ENCODE assay signal across 20 cellular contexts in the genomic region with DNA sequence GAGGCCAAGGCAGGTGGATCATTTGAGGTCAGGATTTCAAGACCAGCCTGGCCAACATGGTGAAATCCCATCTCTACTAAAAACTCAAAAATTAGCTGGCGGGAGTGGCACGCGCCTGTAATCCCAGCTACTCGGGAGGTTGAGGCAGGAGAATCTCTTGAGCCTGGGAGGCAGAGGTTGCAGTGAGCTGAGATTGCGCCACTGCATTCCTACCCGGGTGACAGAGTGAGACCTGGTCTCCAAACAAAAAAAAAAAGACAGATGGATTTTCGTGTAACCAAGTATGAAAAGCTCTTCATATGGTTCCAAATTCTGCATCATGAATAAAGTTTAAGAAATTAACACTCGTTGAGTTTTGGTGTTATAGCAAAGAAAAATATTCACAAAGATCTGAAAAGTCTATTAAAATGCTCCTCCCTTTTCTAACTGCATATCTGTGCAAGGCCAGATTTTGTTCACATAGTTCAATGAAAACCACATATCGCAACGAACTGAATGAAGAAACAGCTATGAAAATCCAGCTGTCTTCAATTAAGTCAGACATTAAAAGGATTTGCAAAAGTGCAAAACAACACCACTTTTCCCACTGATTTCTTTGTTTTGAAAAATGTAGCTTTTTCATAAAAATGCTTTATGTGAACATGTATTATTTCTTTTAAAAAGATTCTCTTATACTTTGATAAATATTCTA. TPM values are rescaled to one million over a fixed set of nuclear protein-coding genes. Genes with fewer than 3 reads are reported as not detected.
DNase-seq lines count a peak whose midpoint lies in the region; FAIRE-seq and TF ChIP-seq lines count a peak whose summit lies in the region.
"Had no signal": no experiment of that assay in that cellular context is flagged by ENCODE, and none has a peak within 500 bp of the region (broad histone marks: within the 10 kb centered on the region; RNA-seq: fewer than 3 reads in every experiment).

No MANE protein-coding gene starts in this region.

- H3K36me3 Mint-ChIP-seq in Caco-2 (ENCODE audit: insufficient read depth, unreplicated experiment) = no peaks in the 10 kb centered on the region
- H3K36me3 Mint-ChIP-seq: CD8-positive, alpha-beta T cell; memory B cell had no signal

- H3K36me3 ChIP-seq in left ventricle myocardium inferior = no peaks in the 10 kb centered on the region
- no peaks in the 10 kb centered on the region for H3K36me3 ChIP-seq in Caco-2 (ENCODE audit: control insufficient read depth, insufficient read depth, low read length)
- H3K36me3 ChIP-seq: ascending aorta had no signal

- H3K27ac Mint-ChIP-seq in Caco-2 (ENCODE audit: unreplicated experiment) = no peak overlapping the region
- H3K27ac Mint-ChIP-seq: CD8-positive, alpha-beta T cell; memory B cell had no signal

- H3K27ac ChIP-seq in left ventricle myocardium inferior (replicated peaks) = peak overlapping the region; percentile 75

- no TSS peak for BruUV-seq in Caco-2 (replicated peaks; lab: Mats Ljungman, UMichigan)

- intact Hi-C loops in left ventricle myocardium inferior (cut with micrococcal nuclease) = no loop called here
- intact Hi-C loops in Caco-2 (cut with micrococcal nuclease; ENCODE audit: unreplicated experiment) = no loop called here

- POLR2A ChIA-PET in Caco-2 (lab: Charles Lee) = interaction anchor here (0.6 kb wide), 1 partner anchor 11 kb away, joined by 3 read pairs; no protein-coding TSS in a partner anchor

- TF ChIP-seq CTCF in astrocyte of the spinal cord (IDR thresholded peaks at IDR 0.05; ENCODE audit: low read depth, low read length) = no peak
- no peak for TF ChIP-seq CTCF in left ventricle myocardium inferior (IDR thresholded peaks at IDR 0.05; ENCODE audit: borderline replicate concordance)
- TF ChIP-seq CTCF in Caco-2 (IDR thresholded peaks at IDR 0.05; ENCODE audit: insufficient read depth in 1 of 2, low read depth in 1 of 2, low read length in 1 of 2, severe bottlenecking in 1 of 2, unreplicated experiment in 1 of 2) = no peak

- peaks cover 15% of the 10 kb centered on the region for H3K9me3 Mint-ChIP-seq in Caco-2 (ENCODE audit: unreplicated experiment)

- CTCF ChIA-PET in Caco-2 (lab: Charles Lee) = interaction anchor here (0.8 to 1.3 kb wide), 3 partner anchors 31 to 132 kb away, joined by 3 read pairs; no protein-coding TSS in a partner anchor

- no peak overlapping the region for H3K4me3 Mint-ChIP-seq in Caco-2 (ENCODE audit: unreplicated experiment)
- H3K4me3 Mint-ChIP-seq: CD8-positive, alpha-beta T cell; memory B cell had no signal

- H3K4me1 ChIP-seq in left ventricle myocardium inferior (peaks cover 21% of the 10 kb centered on the region), Caco-2 (peaks cover 9% of the 10 kb centered on the region; the same call in 1 of the 2 replicates)
- H3K4me1 ChIP-seq: ascending aorta had no signal

- H3K9me3 ChIP-seq in left ventricle myocardium inferior (replicated peaks) (no peaks in the 10 kb centered on the region), Caco-2 (no peaks in the 10 kb centered on the region)
- H3K9me3 ChIP-seq: ascending aorta had no signal

- H3K4me1 Mint-ChIP-seq in Caco-2 (ENCODE audit: low read depth, unreplicated experiment) = peaks cover 12% of the 10 kb centered on the region
- H3K4me1 Mint-ChIP-seq: memory B cell had no signal

- DNase-seq in HS-5 (ENCODE audit: low read depth) (peak; percentile 40), astrocyte of the spinal cord (ENCODE audit: low read depth, low spot score) (peak; percentile 52), left ventricle myocardium inferior (peak; percentile 12), stromal cell of bone marrow (ENCODE audit: low read depth) (peak; percentile 49), kidney tubule cell (ENCODE audit: low spot score) (no peak), Caco-2 (no peak), foreskin melanocyte (no peak), HTR-8/SVneo (ENCODE audit: insufficient read length, low spot score) (no peak)
- DNase-seq: activated effector memory CD4-positive, alpha-beta T cell treated with Interleukin-2 at 50 U/mL for 16 hours; CD8-positive, alpha-beta T cell; dorsolateral prefrontal cortex; GOT3; NCI-H1092; NCI-H2171; NCI-H748 treated with DMSO at 0.1 percent for 48 hours; stimulated activated CD4-positive, alpha-beta T cell treated with anti-CD3 and anti-CD28 coated beads, Interleukin-1b, Interleukin-23, amount 100 ng/mL, for 48 hours; T-helper 1 cell had no signal

- FAIRE-seq in HTR-8/SVneo (lab: Jason Lieb, UNC) = no peak
- FAIRE-seq: GM12878 had no signal

- H3K27me3 ChIP-seq in left ventricle myocardium inferior (ENCODE audit: low read depth) (peaks cover 14% of the 10 kb centered on the region), Caco-2 (replicated peaks; ENCODE audit: control insufficient read depth, insufficient read depth, low read length) (no peaks in the 10 kb centered on the region)
- H3K27me3 ChIP-seq: ascending aorta, dorsolateral prefrontal cortex had no signal

- H3K4me3 ChIP-seq in astrocyte of the spinal cord (ENCODE audit: low read depth, low read length) (no peak overlapping the region), left ventricle myocardium inferior (no peak overlapping the region), Caco-2 (ENCODE audit: low read depth, low read length) (no peak overlapping the region)
- H3K4me3 ChIP-seq: ascending aorta, dorsolateral prefrontal cortex, GM12878 had no signal

- in situ Hi-C loops in astrocyte of the spinal cord (cut with HindIII; ENCODE audit: low sequenced_read_pairs) = no loop called here

- no peaks in the 10 kb centered on the region for H3K27me3 Mint-ChIP-seq in Caco-2 (ENCODE audit: insufficient read depth, unreplicated experiment)

RNA-seq across cellular contexts. Expression of a gene that starts 23.8 kb away (rescaled TPM):
- total RNA-seq in left ventricle myocardium inferior (56.7 TPM), Caco-2 (2022) (36.7 and 48.8 TPM in 2 replicates)

RNA-seq across cellular contexts. Expression of a gene that starts 45.0 kb away (rescaled TPM):
- total RNA-seq in left ventricle myocardium inferior = 34.3 TPM
- total RNA-seq in Caco-2 (2022) = 10.5 and 10.9 TPM in 2 replicates

Comparison
In these comparisons a context has a peak if more than half of its experiments do, and no peak if none do; other contexts are left out.
1. DNase-seq: peak in HS-5 (single experiment), astrocyte of the spinal cord (single experiment), left ventricle myocardium inferior (single experiment) and stromal cell of bone marrow (single experiment); none in kidney tubule cell (single experiment), Caco-2 (0 of 2), foreskin melanocyte (single experiment) and HTR-8/SVneo (single experiment).